22 cellular contexts compared by ENCODE assay signal in genomic region chr6:41000248-41000647, GRCh38. TPM values are rescaled to one million over a fixed set of nuclear protein-coding genes. Genes with fewer than 3 reads are reported as not detected.
DNase-seq lines count a peak whose midpoint lies in the region; ATAC-seq and TF ChIP-seq lines count a peak whose summit lies in the region.
"Had no signal": no experiment of that assay in that cellular context is flagged by ENCODE, and none has a peak within 500 bp of the region (broad histone marks: within the 10 kb centered on the region; RNA-seq: fewer than 3 reads in every experiment).

No MANE protein-coding gene starts in this region.

- H3K79me1 ChIP-seq in mesendoderm (ENCODE audit: low read length) = no peaks in the 10 kb centered on the region

- peaks cover 2% of the 10 kb centered on the region for H3K4me1 ChIP-seq in right cardiac atrium (ENCODE audit: control insufficient read depth, insufficient read depth, low read length)
- peaks cover 36% of the 10 kb centered on the region for H3K4me1 ChIP-seq in mesendoderm (ENCODE audit: control insufficient read depth, low read depth, low read length)
- H3K4me1 ChIP-seq in upper lobe of right lung = peaks cover 12% of the 10 kb centered on the region

- no peak overlapping the region for H3K9ac ChIP-seq in mesendoderm (ENCODE audit: low read length)

- H3K56ac ChIP-seq in mesendoderm (ENCODE audit: low read length) = peak overlapping the region; percentile 5

- DNase-seq in left ventricle myocardium superior (no peak), right cardiac atrium (no peak), mesendoderm (peak; percentile 62), upper lobe of right lung (no peak), NOMO-1 treated with DMSO at 0.1 percent for 48 hours (lab: John Stamatoyannopoulos, UW; ENCODE audit: unreplicated experiment) (no peak), H4 (ENCODE audit: low spot score) (no peak)
- DNase-seq: NCI-H1105, NCI-H1436 treated with DMSO at 0.1 percent for 48 hours, NCI-H2107, NCI-H524 treated with DMSO at 0.1 percent for 48 hours, NCI-H774 had no signal

- no peaks in the 10 kb centered on the region for H3K79me2 ChIP-seq in mesendoderm (ENCODE audit: control insufficient read depth, insufficient read depth, low read length)

- H3K23ac ChIP-seq in mesendoderm (ENCODE audit: low read length) = no peak overlapping the region

- H3K4ac ChIP-seq in mesendoderm (ENCODE audit: low read depth, low read length) = peak overlapping the region; percentile 6

- peak overlapping the region; percentile 1 for H2BK5ac ChIP-seq in mesendoderm (ENCODE audit: low read length)

- peaks cover 12% of the 10 kb centered on the region for H3K4me1 Mint-ChIP-seq in dendritic cell treated with granulocyte-macrophage colony-stimulating factor and Interleukin-4, amounts not matched to agents 40 ng/mL and 50 ng/mL, for 4 days (ENCODE audit: low read depth)
- H3K4me1 Mint-ChIP-seq: CD4-positive, CD25-positive, alpha-beta regulatory T cell had no signal

- H3K9me3 Mint-ChIP-seq in dendritic cell treated with granulocyte-macrophage colony-stimulating factor and Interleukin-4, amounts not matched to agents 40 ng/mL and 50 ng/mL, for 4 days = no peaks in the 10 kb centered on the region
- H3K9me3 Mint-ChIP-seq: CD4-positive, CD25-positive, alpha-beta regulatory T cell; GM23338 had no signal

- H3K4me3 ChIP-seq in right cardiac atrium (ENCODE audit: low read length) (no peak overlapping the region), mesendoderm (ENCODE audit: low read length) (no peak overlapping the region), upper lobe of right lung (no peak overlapping the region)
- H3K4me3 ChIP-seq: GM23338 had no signal

- H2AK5ac ChIP-seq in mesendoderm (ENCODE audit: low read length) = no peak overlapping the region

- H2BK15ac ChIP-seq in mesendoderm (replicated peaks; ENCODE audit: low read depth) = no peak overlapping the region

- H3K9me3 ChIP-seq in right cardiac atrium (ENCODE audit: control insufficient read depth, low read length) (no peaks in the 10 kb centered on the region), upper lobe of right lung (no peaks in the 10 kb centered on the region)

- peak overlapping the region; percentile 69 for H3K27ac Mint-ChIP-seq in dendritic cell treated with granulocyte-macrophage colony-stimulating factor and Interleukin-4, amounts not matched to agents 40 ng/mL and 50 ng/mL, for 4 days

- H3K27me3 Mint-ChIP-seq in dendritic cell treated with granulocyte-macrophage colony-stimulating factor and Interleukin-4, amounts not matched to agents 40 ng/mL and 50 ng/mL, for 4 days = peaks cover 52% of the 10 kb centered on the region

- H3K36me3 ChIP-seq in mesendoderm (ENCODE audit: control insufficient read depth, insufficient read depth, low read length) = no peaks in the 10 kb centered on the region
- no peaks in the 10 kb centered on the region for H3K36me3 ChIP-seq in upper lobe of right lung

- no peak overlapping the region for H4K5ac ChIP-seq in mesendoderm (ENCODE audit: low read length)

- intact Hi-C loops in left ventricle myocardium superior (cut with micrococcal nuclease) (no loop called here), right cardiac atrium (cut with DNase I) (loop anchor here in 1 of 4 donors (10.0 kb wide), 1 partner anchor 65 kb away; no protein-coding TSS in a partner anchor), upper lobe of right lung (cut with DNase I) (no loop called here)
- intact Hi-C loops in dendritic cell treated with granulocyte-macrophage colony-stimulating factor and Interleukin-4, amounts not matched to agents 40 ng/mL and 50 ng/mL, for 4 days (cut with micrococcal nuclease) = no loop called here

- H4K8ac ChIP-seq in mesendoderm (ENCODE audit: low read depth, low read length) = no peak overlapping the region

- H3K36me3 Mint-ChIP-seq in dendritic cell treated with granulocyte-macrophage colony-stimulating factor and Interleukin-4, amounts not matched to agents 40 ng/mL and 50 ng/mL, for 4 days (ENCODE audit: low read depth) = no peaks in the 10 kb centered on the region
- H3K36me3 Mint-ChIP-seq: CD4-positive, CD25-positive, alpha-beta regulatory T cell had no signal

- H2BK120ac ChIP-seq in mesendoderm (ENCODE audit: low read depth, low read length) = peak overlapping the region; percentile 97

- TF ChIP-seq CTCF in upper lobe of right lung (IDR thresholded peaks at IDR 0.05) = no peak

- WGBS in right cardiac atrium = 50% methylated on average over 4 of the region's 4 CpGs
- no CpG with 5 or more reads among the region's 4 CpGs for WGBS in mesendoderm (ENCODE audit: extremely low coverage, insufficient coverage, low lambda C conversion rate)

- H3K4me3 Mint-ChIP-seq in dendritic cell treated with granulocyte-macrophage colony-stimulating factor and Interleukin-4, amounts not matched to agents 40 ng/mL and 50 ng/mL, for 4 days = no peak overlapping the region
- H3K4me3 Mint-ChIP-seq: CD4-positive, CD25-positive, alpha-beta regulatory T cell; GM23338 had no signal

- no peak overlapping the region for H3K4me2 ChIP-seq in mesendoderm (ENCODE audit: low read length)
- H3K4me2 ChIP-seq: GM23338 had no signal

- H3K18ac ChIP-seq in mesendoderm (ENCODE audit: low read length) = peak overlapping the region; percentile 72

- H3K27ac ChIP-seq in right cardiac atrium (ENCODE audit: low read length) = no peak overlapping the region
- H3K27ac ChIP-seq in mesendoderm (ENCODE audit: low read depth, low read length) = no peak overlapping the region
- no peak overlapping the region for H3K27ac ChIP-seq in upper lobe of right lung

- ATAC-seq in left ventricle myocardium superior (peak; percentile 3), right cardiac atrium (no peak), upper lobe of right lung (peak; percentile 60), GM21515 (IDR thresholded peaks at IDR 0.05; ENCODE audit: unreplicated experiment) (no peak)
- ATAC-seq: PC-3 had no signal

- H3K27me3 ChIP-seq in right cardiac atrium (ENCODE audit: control insufficient read depth, insufficient read depth) (no peaks in the 10 kb centered on the region), mesendoderm (ENCODE audit: insufficient read depth, low read length, poor library complexity) (no peaks in the 10 kb centered on the region), upper lobe of right lung (no peaks in the 10 kb centered on the region)

RNA-seq across cellular contexts. Expression of gene UNC5CL, which starts 38.8 kb away (rescaled TPM):
- total RNA-seq in left ventricle myocardium superior (0.20 TPM), right cardiac atrium (under 1 TPM; 0.46 to 0.85 (median 0.75) TPM), upper lobe of right lung (1.4 TPM)
- 0.68 TPM for polyA plus RNA-seq in right cardiac atrium
- polyA plus RNA-seq in mesendoderm (2013, experiment 1 of 2) = 0.53 TPM
- 0.42 TPM for polyA plus RNA-seq in mesendoderm (2013, experiment 2 of 2)
- total RNA-seq in H4 (2014; rRNA removed; shearing (Covaris generic)) = 0.25 and 0.27 TPM in 2 replicates
- polyA plus RNA-seq: BJ had no signal

RNA-seq across cellular contexts. Expression of gene TSPO2, which starts 42.0 kb away (rescaled TPM):
- total RNA-seq in left ventricle myocardium superior (not detected), right cardiac atrium (not detected), upper lobe of right lung (not detected)
- polyA plus RNA-seq in right cardiac atrium = not detected
- not detected for polyA plus RNA-seq in mesendoderm (2013, experiment 1 of 2)
- polyA plus RNA-seq in mesendoderm (2013, experiment 2 of 2) = not detected
- total RNA-seq in H4 (2014; rRNA removed; shearing (Covaris generic)) = not detected in 2 replicates
- total RNA-seq: CD4-positive, CD25-positive, alpha-beta regulatory T cell; Daoy; G401; GM23338; PC-3; Right ventricle myocardium inferior; RPMI7951; SK-MEL-5 had no signal
- polyA plus RNA-seq: BJ; CD4-positive, CD25-positive, alpha-beta regulatory T cell had no signal

RNA-seq across cellular contexts. Expression of gene APOBEC2, which starts 52.8 kb away (rescaled TPM):
- total RNA-seq in left ventricle myocardium superior (237 TPM), right cardiac atrium (100 to 1,000 TPM in 2 of 4 donors, 10 to 100 TPM in 2; 80.1 to 118 (median 91.6) TPM), upper lobe of right lung (not detected)
- 137 TPM for polyA plus RNA-seq in right cardiac atrium
- polyA plus RNA-seq in mesendoderm (2013, experiment 1 of 2) = not detected
- polyA plus RNA-seq in mesendoderm (2013, experiment 2 of 2) = not detected
- not detected in 2 replicates for total RNA-seq in H4 (2014; rRNA removed; shearing (Covaris generic))
- total RNA-seq: CD4-positive, CD25-positive, alpha-beta regulatory T cell; Daoy; G401; GM23338; PC-3; RPMI7951; SK-MEL-5 had no signal
- polyA plus RNA-seq: BJ had no signal

Comparison
In these comparisons a context has a peak if more than half of its experiments do, and no peak if none do; other contexts are left out.
1. ATAC-seq: peak in left ventricle myocardium superior (single experiment) and upper lobe of right lung (single experiment); none in right cardiac atrium (0 of 2) and GM21515 (single experiment).
2. RNA of gene APOBEC2, which starts 52.8 kb away (total RNA-seq): 237 TPM in left ventricle myocardium superior (single experiment) and 80.1 to 118 TPM in right cardiac atrium; not detected in upper lobe of right lung (single experiment) and not detected in H4; every median in the first group is over 10 times any median in the second.